In genomic region chr22:29798318-29798717, GRCh38 we compare ENCODE assay signal across 10 cellular contexts. TPM values are rescaled to one million over a fixed set of nuclear protein-coding genes. Genes with fewer than 3 reads are reported as not detected.
DNase-seq lines count a peak whose midpoint lies in the region; ATAC-seq and TF ChIP-seq lines count a peak whose summit lies in the region.
"Had no signal": no experiment of that assay in that cellular context is flagged by ENCODE, and none has a peak within 500 bp of the region (broad histone marks: within the 10 kb centered on the region; RNA-seq: fewer than 3 reads in every experiment).

No MANE protein-coding gene starts in this region.

- peak; percentile 25 for DNase-seq in GM12864 (ENCODE audit: low read depth)
- DNase-seq in activated CD8-positive, alpha-beta T cell treated with anti-CD3 and anti-CD28 coated beads for 36 hours, result peak; percentile 6
- DNase-seq in memory B cell (ENCODE audit: low spot score in 2 of 2), result no peak
- no peak for DNase-seq in NCI-H524 (lab: John Stamatoyannopoulos, UW)
- no peak for DNase-seq in stimulated activated CD4-positive, alpha-beta T cell treated with anti-CD3 and anti-CD28 coated beads, Interleukin-15, amount 100 ng/mL, for 24 hours
- no peak for DNase-seq in H4 (ENCODE audit: low spot score)
- DNase-seq in stimulated activated CD8-positive, alpha-beta memory T cell treated with anti-CD3 and anti-CD28 coated beads, Interleukin-4, amount 100 ng/mL, for 48 hours, result no peak
- DNase-seq: NCI-H510A had no signal

- H3K27ac ChIP-seq in 22Rv1, result peak overlapping the region; percentile 65

- peak overlapping the region; percentile 63 for H3K27ac Mint-ChIP-seq in activated CD8-positive, alpha-beta T cell treated with anti-CD3 and anti-CD28 coated beads for 36 hours
- H3K27ac Mint-ChIP-seq in memory B cell, result peak overlapping the region; percentile 29

- ATAC-seq in activated CD8-positive, alpha-beta T cell treated with anti-CD3 and anti-CD28 coated beads for 36 hours, result peak; percentile 20
- ATAC-seq in memory B cell (ENCODE audit: low read depth), result peak; percentile 28

- no peaks in the 10 kb centered on the region for H3K27me3 Mint-ChIP-seq in activated CD8-positive, alpha-beta T cell treated with anti-CD3 and anti-CD28 coated beads for 36 hours
- no peaks in the 10 kb centered on the region for H3K27me3 Mint-ChIP-seq in memory B cell
- H3K27me3 Mint-ChIP-seq: central memory CD8-positive, alpha-beta T cell had no signal

- H3K9me3 Mint-ChIP-seq in activated CD8-positive, alpha-beta T cell treated with anti-CD3 and anti-CD28 coated beads for 36 hours, result no peaks in the 10 kb centered on the region
- no peaks in the 10 kb centered on the region for H3K9me3 Mint-ChIP-seq in memory B cell
- H3K9me3 Mint-ChIP-seq: central memory CD8-positive, alpha-beta T cell had no signal

- no peak overlapping the region for H3K4me3 Mint-ChIP-seq in activated CD8-positive, alpha-beta T cell treated with anti-CD3 and anti-CD28 coated beads for 36 hours
- H3K4me3 Mint-ChIP-seq in memory B cell, result peak overlapping the region; percentile 51
- H3K4me3 Mint-ChIP-seq: central memory CD8-positive, alpha-beta T cell had no signal

- peaks cover 29% of the 10 kb centered on the region for H3K36me3 Mint-ChIP-seq in activated CD8-positive, alpha-beta T cell treated with anti-CD3 and anti-CD28 coated beads for 36 hours (ENCODE audit: low read depth)
- H3K36me3 Mint-ChIP-seq in memory B cell, result peaks cover 19% of the 10 kb centered on the region

- H3K4me1 Mint-ChIP-seq in activated CD8-positive, alpha-beta T cell treated with anti-CD3 and anti-CD28 coated beads for 36 hours (ENCODE audit: low read depth), result peaks cover 14% of the 10 kb centered on the region
- H3K4me1 Mint-ChIP-seq in memory B cell, result peaks cover 18% of the 10 kb centered on the region
- H3K4me1 Mint-ChIP-seq: central memory CD8-positive, alpha-beta T cell had no signal

- POLR2A ChIA-PET in activated CD8-positive, alpha-beta T cell treated with anti-CD3 and anti-CD28 coated beads for 36 hours (lab: Charles Lee), result no interaction called here

- no peak overlapping the region for H3K4me3 ChIP-seq in GM12864 (ENCODE audit: low read depth, low read length)

- CTCF ChIA-PET in activated CD8-positive, alpha-beta T cell treated with anti-CD3 and anti-CD28 coated beads for 36 hours (lab: Charles Lee), result no interaction called here

- intact Hi-C loops in activated CD8-positive, alpha-beta T cell treated with anti-CD3 and anti-CD28 coated beads for 36 hours (cut with micrococcal nuclease), result no loop called here

- TF ChIP-seq CTCF in 22Rv1 (IDR thresholded peaks at IDR 0.05) (no peak), GM12864 (IDR thresholded peaks at IDR 0.05; ENCODE audit: low read depth, low read length, missing control alignments) (no peak)
- TF ChIP-seq CTCF in activated CD8-positive, alpha-beta T cell treated with anti-CD3 and anti-CD28 coated beads for 36 hours (IDR thresholded peaks at IDR 0.05), result no peak

RNA-seq across cellular contexts. Expression of gene UQCR10, which starts 31.1 kb away (rescaled TPM):
- total RNA-seq in activated CD8-positive, alpha-beta T cell treated with anti-CD3 and anti-CD28 coated beads for 36 hours, result 100 to 1,000 TPM in 1 of 2 experiments, 10 to 100 TPM in 1; 92.4 to 105 TPM
- total RNA-seq in H4 (2014; rRNA removed; shearing (Covaris generic)), result 68.5 and 85.1 TPM in 2 replicates

RNA-seq across cellular contexts. Expression of gene ZMAT5, which starts 31.5 kb away (rescaled TPM):
- total RNA-seq in activated CD8-positive, alpha-beta T cell treated with anti-CD3 and anti-CD28 coated beads for 36 hours, result 10 to 100 TPM; 18.5 to 18.7 TPM
- total RNA-seq in H4 (2014; rRNA removed; shearing (Covaris generic)), result 18.9 and 21.2 TPM in 2 replicates

RNA-seq across cellular contexts. Expression of gene ASCC2, which starts 39.8 kb away (rescaled TPM):
- total RNA-seq in activated CD8-positive, alpha-beta T cell treated with anti-CD3 and anti-CD28 coated beads for 36 hours, result 10 to 100 TPM; 55.3 to 58.5 TPM
- total RNA-seq in H4 (2014; rRNA removed; shearing (Covaris generic)), result 12.9 and 16.0 TPM in 2 replicates

Comparison
In these comparisons a context has a peak if more than half of its experiments do, and no peak if none do; other contexts are left out.
1. DNase-seq: peak in GM12864 (single experiment) and activated CD8-positive, alpha-beta T cell treated with anti-CD3 and anti-CD28 coated beads for 36 hours (single experiment); none in memory B cell (0 of 2), NCI-H524 (0 of 2), stimulated activated CD4-positive, alpha-beta T cell treated with anti-CD3 and anti-CD28 coated beads, Interleukin-15, amount 100 ng/mL, for 24 hours (single experiment), H4 (single experiment) and stimulated activated CD8-positive, alpha-beta memory T cell treated with anti-CD3 and anti-CD28 coated beads, Interleukin-4, amount 100 ng/mL, for 48 hours (single experiment).